In the genomic region with DNA sequence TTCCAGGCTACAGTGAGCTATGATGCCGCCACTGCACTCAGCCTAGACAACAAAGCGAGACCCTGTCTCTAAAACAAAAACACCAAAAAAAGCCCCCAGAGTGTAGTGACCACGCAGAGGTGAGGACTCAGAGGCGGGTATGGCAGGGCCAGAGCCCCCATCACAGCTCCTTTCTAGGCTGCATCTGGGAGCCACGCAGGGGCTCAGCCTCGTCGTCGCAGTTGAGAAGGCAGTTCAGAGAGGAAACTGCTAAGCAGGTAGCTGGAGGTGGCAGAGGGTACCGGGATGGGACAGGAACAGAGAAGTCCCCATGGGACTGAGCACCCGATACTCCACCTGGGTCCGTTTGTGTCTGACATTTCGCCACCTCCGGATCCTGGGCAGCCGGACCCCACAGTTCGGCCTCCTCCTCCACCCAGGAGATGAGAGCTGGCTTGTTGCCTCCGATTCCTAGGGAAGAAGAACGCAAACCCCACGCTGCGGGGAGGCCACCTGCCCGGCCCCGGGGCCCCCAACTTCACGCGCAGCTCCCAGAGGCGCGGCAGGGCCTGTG, we compare ENCODE assay signal across 8 cellular contexts. TPM values are rescaled to one million over a fixed set of nuclear protein-coding genes. Genes with fewer than 3 reads are reported as not detected.
DNase-seq lines count a peak whose midpoint lies in the region; ATAC-seq lines count a peak whose summit lies in the region.

No MANE protein-coding gene starts in this region.

- no peak for ATAC-seq in activated CD4-positive, alpha-beta T cell treated with anti-CD3 and anti-CD28 coated beads for 36 hours
- ATAC-seq in HG03521 (IDR thresholded peaks at IDR 0.05; ENCODE audit: unreplicated experiment) (peak; percentile 11), GM19351 (IDR thresholded peaks at IDR 0.05; ENCODE audit: unreplicated experiment) (no peak)
- ATAC-seq in activated naive CD8-positive, alpha-beta T cell treated with anti-CD3 and anti-CD28 coated beads, Interleukin-2, amount 50 U/mL, for 24 hours = no peak
- peak; percentile 0 for ATAC-seq in stimulated activated naive CD8-positive, alpha-beta T cell treated with anti-CD3 and anti-CD28 coated beads, Interleukin-15, amount 100 ng/mL, for 72 hours

- no peaks in the 10 kb centered on the region for H3K9me3 ChIP-seq in iPS-18c (ENCODE audit: control insufficient read depth, insufficient read depth, low read length)

- H3K9me3 Mint-ChIP-seq in activated CD4-positive, alpha-beta T cell treated with anti-CD3 and anti-CD28 coated beads for 36 hours (ENCODE audit: low read depth) = no peaks in the 10 kb centered on the region
- H3K9me3 Mint-ChIP-seq in activated naive CD8-positive, alpha-beta T cell treated with anti-CD3 and anti-CD28 coated beads, Interleukin-2, amount 50 U/mL, for 24 hours = no peaks in the 10 kb centered on the region
- H3K9me3 Mint-ChIP-seq in stimulated activated naive CD8-positive, alpha-beta T cell treated with anti-CD3 and anti-CD28 coated beads, Interleukin-15, amount 100 ng/mL, for 72 hours = no peaks in the 10 kb centered on the region

- no peaks in the 10 kb centered on the region for H3K27me3 Mint-ChIP-seq in activated CD4-positive, alpha-beta T cell treated with anti-CD3 and anti-CD28 coated beads for 36 hours
- H3K27me3 Mint-ChIP-seq in activated naive CD8-positive, alpha-beta T cell treated with anti-CD3 and anti-CD28 coated beads, Interleukin-2, amount 50 U/mL, for 24 hours = peaks cover 4% of the 10 kb centered on the region
- no peaks in the 10 kb centered on the region for H3K27me3 Mint-ChIP-seq in stimulated activated naive CD8-positive, alpha-beta T cell treated with anti-CD3 and anti-CD28 coated beads, Interleukin-15, amount 100 ng/mL, for 72 hours

- H3K4me1 Mint-ChIP-seq in activated CD4-positive, alpha-beta T cell treated with anti-CD3 and anti-CD28 coated beads for 36 hours = peaks cover 51% of the 10 kb centered on the region
- peaks cover 48% of the 10 kb centered on the region for H3K4me1 Mint-ChIP-seq in activated naive CD8-positive, alpha-beta T cell treated with anti-CD3 and anti-CD28 coated beads, Interleukin-2, amount 50 U/mL, for 24 hours
- H3K4me1 Mint-ChIP-seq in stimulated activated naive CD8-positive, alpha-beta T cell treated with anti-CD3 and anti-CD28 coated beads, Interleukin-15, amount 100 ng/mL, for 72 hours = peaks cover 79% of the 10 kb centered on the region

- H3K4me3 Mint-ChIP-seq in activated CD4-positive, alpha-beta T cell treated with anti-CD3 and anti-CD28 coated beads for 36 hours = peak overlapping the region; percentile 85
- peak overlapping the region; percentile 87 for H3K4me3 Mint-ChIP-seq in activated naive CD8-positive, alpha-beta T cell treated with anti-CD3 and anti-CD28 coated beads, Interleukin-2, amount 50 U/mL, for 24 hours
- H3K4me3 Mint-ChIP-seq in stimulated activated naive CD8-positive, alpha-beta T cell treated with anti-CD3 and anti-CD28 coated beads, Interleukin-15, amount 100 ng/mL, for 72 hours = peak overlapping the region; percentile 88 to 92

- POLR2A ChIA-PET in activated CD4-positive, alpha-beta T cell treated with anti-CD3 and anti-CD28 coated beads for 36 hours (lab: Charles Lee) = interaction anchor here (0.6 to 2.8 kb wide), 12 partner anchors 8 to 476 kb away, joined by 3 to 30 read pairs (median 4); a partner anchor contains a TSS

- DNase-seq in activated CD4-positive, alpha-beta T cell treated with anti-CD3 and anti-CD28 coated beads for 36 hours = peak; percentile 48
- DNase-seq in activated CD4-positive, alpha-beta T cell treated with anti-CD3 and anti-CD28 coated beads, Interleukin-2, amount 50 U/mL, for 1 hour = no peak
- peak; percentile 49 for DNase-seq in activated naive CD8-positive, alpha-beta T cell treated with anti-CD3 and anti-CD28 coated beads, Interleukin-2, amount 50 U/mL, for 24 hours
- no peak for DNase-seq in stimulated activated naive CD8-positive, alpha-beta T cell treated with anti-CD3 and anti-CD28 coated beads, Interleukin-15, amount 100 ng/mL, for 72 hours
- no peak for DNase-seq in EL

- H3K4me3 ChIP-seq in iPS-18c (ENCODE audit: insufficient read depth, low read depth, low read length) = peak overlapping the region; percentile 87

- peaks cover 30% of the 10 kb centered on the region for H3K36me3 Mint-ChIP-seq in activated CD4-positive, alpha-beta T cell treated with anti-CD3 and anti-CD28 coated beads for 36 hours (ENCODE audit: low read depth)
- peaks cover 25% of the 10 kb centered on the region for H3K36me3 Mint-ChIP-seq in activated naive CD8-positive, alpha-beta T cell treated with anti-CD3 and anti-CD28 coated beads, Interleukin-2, amount 50 U/mL, for 24 hours (ENCODE audit: low read depth)

- intact Hi-C loops in activated CD4-positive, alpha-beta T cell treated with anti-CD3 and anti-CD28 coated beads for 36 hours (cut with DNase I, micrococcal nuclease) = loop anchor here (5.0 to 10.0 kb wide), 2 partner anchors 140 to 463 kb away; a partner anchor contains a TSS

- CTCF ChIA-PET in activated CD4-positive, alpha-beta T cell treated with anti-CD3 and anti-CD28 coated beads for 36 hours (lab: Charles Lee) = interaction anchor here (0.6 to 3.1 kb wide), 8 partner anchors 10 to 187 kb away, joined by 3 to 22 read pairs (median 6); a partner anchor contains a TSS

- peak overlapping the region; percentile 93 for H3K27ac Mint-ChIP-seq in activated CD4-positive, alpha-beta T cell treated with anti-CD3 and anti-CD28 coated beads for 36 hours
- H3K27ac Mint-ChIP-seq in activated naive CD8-positive, alpha-beta T cell treated with anti-CD3 and anti-CD28 coated beads, Interleukin-2, amount 50 U/mL, for 24 hours = peak overlapping the region; percentile 91
- H3K27ac Mint-ChIP-seq in stimulated activated naive CD8-positive, alpha-beta T cell treated with anti-CD3 and anti-CD28 coated beads, Interleukin-15, amount 100 ng/mL, for 72 hours = peak overlapping the region; percentile 90 to 98

RNA-seq across cellular contexts. Expression of a gene that starts 0.7 kb away (rescaled TPM):
- 10 to 100 TPM in 1 of 2 experiments, 1 to 10 TPM in 1; 8.0 to 11.2 TPM for total RNA-seq in activated CD4-positive, alpha-beta T cell treated with anti-CD3 and anti-CD28 coated beads for 36 hours

RNA-seq across cellular contexts. Expression of a gene that starts 14.0 kb away (rescaled TPM):
- 1 to 10 TPM; 7.1 to 9.1 TPM for total RNA-seq in activated CD4-positive, alpha-beta T cell treated with anti-CD3 and anti-CD28 coated beads for 36 hours

RNA-seq across cellular contexts. Expression of a gene that starts 22.8 kb away (rescaled TPM):
- total RNA-seq in activated CD4-positive, alpha-beta T cell treated with anti-CD3 and anti-CD28 coated beads for 36 hours = 1 to 10 TPM; 6.3 to 8.0 TPM

RNA-seq across cellular contexts. Expression of a gene that starts 28.0 kb away (rescaled TPM):
- 10 to 100 TPM in 1 of 2 experiments, 1 to 10 TPM in 1; 9.2 to 10.8 TPM for total RNA-seq in activated CD4-positive, alpha-beta T cell treated with anti-CD3 and anti-CD28 coated beads for 36 hours

RNA-seq across cellular contexts. Expression of a gene that starts 31.1 kb away (rescaled TPM):
- total RNA-seq in activated CD4-positive, alpha-beta T cell treated with anti-CD3 and anti-CD28 coated beads for 36 hours = 10 to 100 TPM in 1 of 2 experiments, 1 to 10 TPM in 1; 8.9 to 11.1 TPM

Comparison
In these comparisons a context has a peak if more than half of its experiments do, and no peak if none do; other contexts are left out.
1. DNase-seq: peak in activated CD4-positive, alpha-beta T cell treated with anti-CD3 and anti-CD28 coated beads for 36 hours (single experiment) and activated naive CD8-positive, alpha-beta T cell treated with anti-CD3 and anti-CD28 coated beads, Interleukin-2, amount 50 U/mL, for 24 hours (single experiment); none in activated CD4-positive, alpha-beta T cell treated with anti-CD3 and anti-CD28 coated beads, Interleukin-2, amount 50 U/mL, for 1 hour (single experiment), stimulated activated naive CD8-positive, alpha-beta T cell treated with anti-CD3 and anti-CD28 coated beads, Interleukin-15, amount 100 ng/mL, for 72 hours (0 of 2) and EL (single experiment).
2. ATAC-seq: peak in HG03521 (single experiment) and stimulated activated naive CD8-positive, alpha-beta T cell treated with anti-CD3 and anti-CD28 coated beads, Interleukin-15, amount 100 ng/mL, for 72 hours (single experiment); none in activated CD4-positive, alpha-beta T cell treated with anti-CD3 and anti-CD28 coated beads for 36 hours (single experiment), activated naive CD8-positive, alpha-beta T cell treated with anti-CD3 and anti-CD28 coated beads, Interleukin-2, amount 50 U/mL, for 24 hours (single experiment) and GM19351 (single experiment).
3. Peak in every context shown above with its lines, with median percentiles within 50 percentile points of each other: H3K27ac Mint-ChIP-seq and H3K4me3 Mint-ChIP-seq.